In genomic region chr7:50056131-50056530, GRCh38 we compare ENCODE assay signal across 25 cellular contexts. TPM values are rescaled to one million over a fixed set of nuclear protein-coding genes. Genes with fewer than 3 reads are reported as not detected.
"Had no signal": no experiment of that assay in that cellular context is flagged by ENCODE, and none has a peak within 500 bp of the region (broad histone marks: within the 10 kb centered on the region; RNA-seq: fewer than 3 reads in every experiment).

No MANE protein-coding gene starts in this region.

- H3K27ac ChIP-seq: body of pancreas, heart left ventricle, testis, uterus had no signal

- H3K4me3 ChIP-seq: body of pancreas, heart left ventricle, testis, uterus had no signal

- H3K4me1 ChIP-seq: body of pancreas, testis, uterus had no signal

- H3K27me3 ChIP-seq: body of pancreas, testis, uterus had no signal

- ATAC-seq: activated CD8-positive, alpha-beta memory T cell treated with anti-CD3 and anti-CD28 coated beads, Interleukin-2, amount 10 ng/mL, durations not matched to agents 7 days and 5 days; activated CD8-positive, alpha-beta T cell treated with anti-CD3 and anti-CD28 coated beads for 36 hours; body of pancreas; heart left ventricle; left ventricle myocardium superior; natural killer cell had no signal

- H3K9me3 ChIP-seq: body of pancreas, heart left ventricle, testis, uterus had no signal

- H3K36me3 ChIP-seq: heart left ventricle, uterus had no signal

- DNase-seq: activated CD4-positive, alpha-beta T cell treated with anti-CD3 and anti-CD28 coated beads, Interleukin-2, amount 10 ng/mL, durations not matched to agents 24 days and 14 days; activated CD8-positive, alpha-beta memory T cell treated with anti-CD3 and anti-CD28 coated beads, Interleukin-2, amount 10 ng/mL, durations not matched to agents 7 days and 5 days; activated CD8-positive, alpha-beta T cell treated with anti-CD3 and anti-CD28 coated beads for 36 hours; activated gamma-delta T cell; activated naive CD4-positive, alpha-beta T cell treated with anti-CD3 and anti-CD28 coated beads, Interleukin-2, amount 50 U/mL, for 16 hours; anterior cingulate cortex; body of pancreas; caudate nucleus; effector CD4-positive, alpha-beta T cell; heart left ventricle; left ventricle myocardium superior; midbrain; natural killer cell; retina; stimulated activated CD4-positive, alpha-beta T cell treated with anti-CD3 and anti-CD28 coated beads, Interleukin-4, amount 100 ng/mL, for 1 hour; stimulated activated naive CD4-positive, alpha-beta T cell; testis; trophoblast cell; uterus had no signal

- FAIRE-seq: endometrium had no signal

RNA-seq across cellular contexts. Expression of gene ZPBP, which starts 36.9 kb away (rescaled TPM):
- total RNA-seq: activated CD4-positive, alpha-beta T cell treated with anti-CD3 and anti-CD28 coated beads, Interleukin-2, amount 10 ng/mL, durations not matched to agents 24 days and 14 days; activated CD8-positive, alpha-beta memory T cell treated with anti-CD3 and anti-CD28 coated beads, Interleukin-2, amount 10 ng/mL, durations not matched to agents 7 days and 5 days; activated T-helper 1 cell treated with anti-CD3 and anti-CD28 coated beads, Interleukin-12 subunit alpha, Interleukin-12 subunit beta, Interleukin-2, Interleukin-4 antibody, amounts not matched to agents 30 ng/mL and 10 ng/mL and 1 ng/mL, durations not matched to agents 14 hours and 24 hours and 36 hours; body of pancreas; epithelial cell of proximal tubule; fibroblast of villous mesenchyme; heart left ventricle; left ventricle myocardium superior; natural killer cell; osteoblast; progenitor cell of endocrine pancreas had no signal
- polyA plus RNA-seq: heart left ventricle had no signal
